24 cellular contexts compared by ENCODE assay signal in genomic region chr7:1810521-1810920, GRCh38.
A peak's percentile ranks its signal among the peaks of the same experiment; 100 is the strongest.
DNase-seq lines count a peak whose midpoint lies in the region; ATAC-seq, FAIRE-seq and TF ChIP-seq lines count a peak whose summit lies in the region.
"Had no signal": no experiment of that assay in that cellular context is flagged by ENCODE, and none has a peak within 500 bp of the region (broad histone marks: within the 10 kb centered on the region; RNA-seq: fewer than 3 reads in every experiment).

No MANE protein-coding gene starts in this region.

- H3K36me3 ChIP-seq in HepG2 (replicated peaks in 1 of 2; ENCODE audit: control insufficient read depth in 1 of 2, insufficient read depth in 2 of 2, low read length in 2 of 2) (no peaks in the 10 kb centered on the region; a peak in 1 of 5 replicates), right lobe of liver (no peaks in the 10 kb centered on the region), gastroesophageal sphincter (peaks cover 0 to 15% of the 10 kb centered on the region in 2 donors), pancreas (no peaks in the 10 kb centered on the region)
- H3K36me3 ChIP-seq: ascending aorta had no signal

- peaks cover 35% of the 10 kb centered on the region for H3K4me1 ChIP-seq in HepG2 (ENCODE audit: insufficient read depth, low read length)
- H3K4me1 ChIP-seq in right lobe of liver: peaks cover 0 to 10% (median 2%) of the 10 kb centered on the region in 4 donors
- no peaks in the 10 kb centered on the region for H3K4me1 ChIP-seq in foreskin keratinocyte
- peaks cover 0 to 26% (median 0%) of the 10 kb centered on the region in 3 donors for H3K4me1 ChIP-seq in gastroesophageal sphincter
- H3K4me1 ChIP-seq in pancreas: no peaks in the 10 kb centered on the region

- intact Hi-C loops in HepG2 (cut with micrococcal nuclease; ENCODE audit: unreplicated experiment): loop anchor here (5.0 kb wide), 1 partner anchor 117 kb away; no protein-coding TSS in a partner anchor
- intact Hi-C loops in right lobe of liver (cut with DNase I): no loop called here
- intact Hi-C loops in pancreas (cut with DNase I): no loop called here

- POLR2A ChIA-PET in HepG2 (lab: Yijun Ruan, JAX): no interaction called here

- no peak overlapping the region for H2AFZ ChIP-seq in HepG2 (ENCODE audit: low read length)

- no peaks in the 10 kb centered on the region for H4K20me1 ChIP-seq in HepG2 (ENCODE audit: insufficient read depth, low read length)

- in situ Hi-C loops in HepG2 (cut with HindIII; ENCODE audit: extremely low pct_ligation_motif_present, low pct_unique_long_range_greater_than_20kb): loop anchor here (5.0 kb wide), 1 partner anchor 62 kb away; no protein-coding TSS in a partner anchor

- H3K27ac ChIP-seq in HepG2 (ENCODE audit: extremely low read length, insufficient read depth, low read length) (peak overlapping the region; percentile 14), right lobe of liver (no peak overlapping the region), foreskin keratinocyte (no peak overlapping the region), gastroesophageal sphincter (no peak overlapping the region), pancreas (no peak overlapping the region)
- H3K27ac ChIP-seq: ascending aorta, left lung, stomach, upper lobe of left lung had no signal

- H3K79me2 ChIP-seq in HepG2 (ENCODE audit: insufficient read depth, low read length): no peaks in the 10 kb centered on the region

- BruUV-seq in HepG2 (replicated peaks; lab: Mats Ljungman, UMichigan): no TSS peak

- no peak for TF ChIP-seq EP300 in HepG2 (IDR thresholded peaks at IDR 0.05; ENCODE audit: low read depth in 2 of 2, low read length in 2 of 2)
- TF ChIP-seq EP300 in HepG2 (CRISPR knock-in tag; IDR thresholded peaks at IDR 0.05; ENCODE audit: borderline replicate concordance): no peak
- TF ChIP-seq EP300 in gastroesophageal sphincter (IDR thresholded peaks at IDR 0.05): no peak

- no peak overlapping the region for H3K27ac Mint-ChIP-seq in osteocyte (ENCODE audit: unreplicated experiment)
- H3K27ac Mint-ChIP-seq: activated CD4-positive, alpha-beta T cell treated with anti-CD3 and anti-CD28 coated beads for 36 hours; activated naive CD4-positive, alpha-beta T cell treated with anti-CD3 and anti-CD28 coated beads, Interleukin-2, amount 50 U/mL, for 24 hours; nephron progenitor cell had no signal

- DNase-seq in HepG2 (ENCODE audit: low spot score): no peak
- DNase-seq in right lobe of liver: no peak
- no peak for DNase-seq in foreskin keratinocyte
- peak; percentile 80 for DNase-seq in osteocyte (ENCODE audit: extremely low spot score, unreplicated experiment)
- no peak for DNase-seq in D721Med (ENCODE audit: insufficient read length, low spot score)
- no peak for DNase-seq in NK-92 treated with Interleukin-12 subunit alpha and Interleukin-12 subunit beta, amount 100 ng/mL, for 24 hours (lab: John Stamatoyannopoulos, UW)
- DNase-seq in pancreas: no peak
- DNase-seq: ACHN; activated CD4-positive, alpha-beta T cell treated with anti-CD3 and anti-CD28 coated beads for 36 hours; C1 segment of cervical spinal cord; Calu3; left lung; NCI-H1105; NCI-H2029 treated with DMSO at 0.1 percent for 48 hours; nephron progenitor cell; stimulated activated CD8-positive, alpha-beta memory T cell treated with anti-CD3 and anti-CD28 coated beads, Interleukin-4, amount 100 ng/mL, for 48 hours; stomach; T-helper 2 cell had no signal

- TF ChIP-seq CTCF in HepG2 (CRISPR knock-in tag; IDR thresholded peaks at IDR 0.05) (no peak), right lobe of liver (IDR thresholded peaks at IDR 0.05) (no peak), foreskin keratinocyte (conservative IDR thresholded peaks at IDR 0.05) (no peak), osteocyte (IDR thresholded peaks at IDR 0.05) (no peak), D721Med (IDR thresholded peaks at IDR 0.05; ENCODE audit: insufficient read depth, missing control alignments) (no peak), gastroesophageal sphincter (IDR thresholded peaks at IDR 0.05) (no peak), pancreas (IDR thresholded peaks at IDR 0.05) (no peak)

- no peak overlapping the region for H3K9ac ChIP-seq in HepG2 (ENCODE audit: insufficient read depth, low read depth, low read length)

- CTCF ChIA-PET in HepG2 (lab: Yijun Ruan, JAX; ENCODE audit: low intra/inter-chr PET ratio, low total read pairs): no interaction called here

- no peak for TF ChIP-seq POLR2A in HepG2 (IDR thresholded peaks at IDR 0.05; ENCODE audit: insufficient read depth in 1 of 2, low read depth in 2 of 2, low read length in 2 of 2)
- no peak for TF ChIP-seq POLR2A in right lobe of liver (IDR thresholded peaks at IDR 0.05)
- TF ChIP-seq POLR2A in gastroesophageal sphincter (IDR thresholded peaks at IDR 0.05): no peak

- ATAC-seq in HepG2: no peak
- ATAC-seq in right lobe of liver: no peak
- peak; percentile 6 for ATAC-seq in foreskin keratinocyte
- ATAC-seq in gastroesophageal sphincter: no peak
- ATAC-seq in pancreas: no peak
- ATAC-seq: activated CD4-positive, alpha-beta T cell treated with anti-CD3 and anti-CD28 coated beads for 36 hours; left lung; SK-N-SH treated with all-trans-retinoic acid at 6 μM for 48 hours had no signal

- no peaks in the 10 kb centered on the region for H3K4me1 Mint-ChIP-seq in osteocyte (ENCODE audit: unreplicated experiment)
- H3K4me1 Mint-ChIP-seq: activated CD4-positive, alpha-beta T cell treated with anti-CD3 and anti-CD28 coated beads for 36 hours; activated naive CD4-positive, alpha-beta T cell treated with anti-CD3 and anti-CD28 coated beads, Interleukin-2, amount 50 U/mL, for 24 hours; central memory CD8-positive, alpha-beta T cell had no signal

- H3K4me3 ChIP-seq in HepG2 (replicated peaks in 1 of 3; ENCODE audit: insufficient read depth in 1 of 3, low read depth in 2 of 3, low read length in 3 of 3): no peak overlapping the region
- no peak overlapping the region for H3K4me3 ChIP-seq in right lobe of liver
- no peak overlapping the region for H3K4me3 ChIP-seq in gastroesophageal sphincter
- no peak overlapping the region for H3K4me3 ChIP-seq in pancreas
- H3K4me3 ChIP-seq: left lung, stomach, upper lobe of left lung had no signal

- 37% methylated on average over 16 of the region's 16 CpGs for WGBS in HepG2 (ENCODE audit: low lambda C conversion rate)
- 88% methylated on average over 6 of the region's 16 CpGs for WGBS in right lobe of liver (ENCODE audit: insufficient coverage, low coverage, low lambda C conversion rate, missing lambda C conversion rate)
- 46% methylated on average over 12 of the region's 16 CpGs; no CpG with 5 or more reads in 1 of the 2 donors for WGBS in gastroesophageal sphincter (ENCODE audit: low coverage in 1 of 2), 2 donors
- 60 to 71% methylated on average over 16 of the region's 16 CpGs for WGBS in pancreas, 2 donors

- H3K27me3 ChIP-seq in HepG2 (ENCODE audit: control insufficient read depth in 1 of 2, insufficient read depth in 2 of 2, low read length in 2 of 2): no peaks in the 10 kb centered on the region
- H3K27me3 ChIP-seq in right lobe of liver: no peaks in the 10 kb centered on the region
- peaks cover 16% of the 10 kb centered on the region for H3K27me3 ChIP-seq in foreskin keratinocyte
- peaks cover 4% of the 10 kb centered on the region for H3K27me3 ChIP-seq in gastroesophageal sphincter
- no peaks in the 10 kb centered on the region for H3K27me3 ChIP-seq in pancreas
- H3K27me3 ChIP-seq: ascending aorta, stomach, upper lobe of left lung had no signal

- H3K9me3 ChIP-seq in HepG2 (ENCODE audit: low read length): no peaks in the 10 kb centered on the region
- no peaks in the 10 kb centered on the region for H3K9me3 ChIP-seq in right lobe of liver
- no peaks in the 10 kb centered on the region for H3K9me3 ChIP-seq in gastroesophageal sphincter
- H3K9me3 ChIP-seq in pancreas: no peaks in the 10 kb centered on the region
- H3K9me3 ChIP-seq: ascending aorta, left lung, stomach, upper lobe of left lung had no signal

- FAIRE-seq in HepG2 (lab: Jason Lieb, UNC) (no peak), D721Med (lab: Jason Lieb, UNC) (no peak), pancreas (lab: Jason Lieb, UNC) (no peak)

- H3K4me3 Mint-ChIP-seq in osteocyte (ENCODE audit: unreplicated experiment): no peak overlapping the region
- H3K4me3 Mint-ChIP-seq: activated CD4-positive, alpha-beta T cell treated with anti-CD3 and anti-CD28 coated beads for 36 hours; activated naive CD4-positive, alpha-beta T cell treated with anti-CD3 and anti-CD28 coated beads, Interleukin-2, amount 50 U/mL, for 24 hours; central memory CD8-positive, alpha-beta T cell; nephron progenitor cell had no signal

- H3K36me3 Mint-ChIP-seq in osteocyte (ENCODE audit: unreplicated experiment): no peaks in the 10 kb centered on the region
- H3K36me3 Mint-ChIP-seq: activated naive CD4-positive, alpha-beta T cell treated with anti-CD3 and anti-CD28 coated beads, Interleukin-2, amount 50 U/mL, for 24 hours had no signal

- H3K27me3 Mint-ChIP-seq in osteocyte (ENCODE audit: unreplicated experiment): no peaks in the 10 kb centered on the region
- H3K27me3 Mint-ChIP-seq: activated CD4-positive, alpha-beta T cell treated with anti-CD3 and anti-CD28 coated beads for 36 hours; activated naive CD4-positive, alpha-beta T cell treated with anti-CD3 and anti-CD28 coated beads, Interleukin-2, amount 50 U/mL, for 24 hours; central memory CD8-positive, alpha-beta T cell had no signal

- no peaks in the 10 kb centered on the region for H3K9me3 Mint-ChIP-seq in osteocyte (ENCODE audit: unreplicated experiment)
- H3K9me3 Mint-ChIP-seq: activated naive CD4-positive, alpha-beta T cell treated with anti-CD3 and anti-CD28 coated beads, Interleukin-2, amount 50 U/mL, for 24 hours; central memory CD8-positive, alpha-beta T cell; nephron progenitor cell had no signal

- no peak for TF ChIP-seq RAD21 in HepG2 (CRISPR knock-in tag; IDR thresholded peaks at IDR 0.05)

- H3K4me2 ChIP-seq in HepG2 (ENCODE audit: low read depth, low read length): no peak overlapping the region

TF ChIP-seq in HepG2, 621 proteins besides CTCF, POLR2A, EP300 and RAD21 (continues in another document):
- TF ChIP-seq ASH2L (IDR thresholded peaks at IDR 0.05; ENCODE audit: insufficient read length, low read depth, low read length): peak; percentile 6
- 0 out of 2 replicates have a peak, but pooled peaks have one; percentile 13 for TF ChIP-seq BCL6 (CRISPR knock-in tag; IDR thresholded peaks at IDR 0.05)
- TF ChIP-seq, protein P1, sequence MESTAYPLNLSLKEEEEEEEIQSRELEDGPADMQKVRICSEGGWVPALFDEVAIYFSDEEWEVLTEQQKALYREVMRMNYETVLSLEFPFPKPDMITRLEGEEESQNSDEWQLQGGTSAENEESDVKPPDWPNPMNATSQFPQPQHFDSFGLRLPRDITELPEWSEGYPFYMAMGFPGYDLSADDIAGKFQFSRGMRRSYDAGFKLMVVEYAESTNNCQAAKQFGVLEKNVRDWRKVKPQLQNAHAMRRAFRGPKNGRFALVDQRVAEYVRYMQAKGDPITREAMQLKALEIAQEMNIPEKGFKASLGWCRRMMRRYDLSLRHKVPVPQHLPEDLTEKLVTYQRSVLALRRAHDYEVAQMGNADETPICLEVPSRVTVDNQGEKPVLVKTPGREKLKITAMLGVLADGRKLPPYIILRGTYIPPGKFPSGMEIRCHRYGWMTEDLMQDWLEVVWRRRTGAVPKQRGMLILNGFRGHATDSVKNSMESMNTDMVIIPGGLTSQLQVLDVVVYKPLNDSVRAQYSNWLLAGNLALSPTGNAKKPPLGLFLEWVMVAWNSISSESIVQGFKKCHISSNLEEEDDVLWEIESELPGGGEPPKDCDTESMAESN (CRISPR knock-in tag; conservative IDR thresholded peaks at IDR 0.05): no peak
